In genomic region chr1:87329051-87329755, GRCh38 we compare ENCODE assay signal across 8 cellular contexts. TPM values are rescaled to one million over a fixed set of nuclear protein-coding genes. Genes with fewer than 3 reads are reported as not detected.
DNase-seq lines count a peak whose midpoint lies in the region; ATAC-seq, FAIRE-seq and TF ChIP-seq lines count a peak whose summit lies in the region.

No MANE protein-coding gene starts in this region.

- peak overlapping the region; percentile 81 for H3K27ac Mint-ChIP-seq in activated naive CD4-positive, alpha-beta T cell treated with anti-CD3 and anti-CD28 coated beads for 36 hours
- H3K27ac Mint-ChIP-seq in nephron: peak overlapping the region; percentile 89 to 98 (median 94)

- FAIRE-seq in H54 (lab: Jason Lieb, UNC): no peak

- WGBS in urinary bladder: under 1% methylated on average over 37 of the region's 37 CpGs

- no peaks in the 10 kb centered on the region for H3K27me3 ChIP-seq in PC-9 (ENCODE audit: insufficient read depth, low read depth)

- peak overlapping the region; percentile 76 for H2AFZ ChIP-seq in PC-9

- peaks cover 35% of the 10 kb centered on the region for H4K20me1 ChIP-seq in PC-9 (ENCODE audit: insufficient read depth)

- H3F3A ChIP-seq in PC-9 (ENCODE audit: insufficient read depth, low read depth): peaks cover 28% of the 10 kb centered on the region

- peak overlapping the region; percentile 91 for H3K4me3 Mint-ChIP-seq in activated naive CD4-positive, alpha-beta T cell treated with anti-CD3 and anti-CD28 coated beads for 36 hours
- H3K4me3 Mint-ChIP-seq in nephron: peak overlapping the region; percentile 91 to 94 (median 93)

- CTCF ChIA-PET in PC-9 (lab: Charles Lee): interaction anchor here (0.6 to 0.7 kb wide), 5 partner anchors 23 to 1080 kb away, joined by 3 to 13 read pairs (median 3); no protein-coding TSS in a partner anchor
- CTCF ChIA-PET in activated naive CD4-positive, alpha-beta T cell treated with anti-CD3 and anti-CD28 coated beads for 36 hours (lab: Charles Lee): no interaction called here

- H3K9me3 Mint-ChIP-seq in activated naive CD4-positive, alpha-beta T cell treated with anti-CD3 and anti-CD28 coated beads for 36 hours: no peaks in the 10 kb centered on the region
- no peaks in the 10 kb centered on the region for H3K9me3 Mint-ChIP-seq in nephron

- peak overlapping the region; percentile 86 for H3K4me2 ChIP-seq in PC-9

- DNase-seq in AG10803 (ENCODE audit: low read depth) (peak; percentile 35), H54 (ENCODE audit: insufficient read length, low spot score) (peak; percentile 29), PC-9 (peak in 1 of 2 experiments; percentile 38), foreskin melanocyte (peak; percentile 33)
- DNase-seq in activated naive CD4-positive, alpha-beta T cell treated with anti-CD3 and anti-CD28 coated beads for 36 hours: peak; percentile 53

- peaks cover 40% of the 10 kb centered on the region for H3K4me1 Mint-ChIP-seq in activated naive CD4-positive, alpha-beta T cell treated with anti-CD3 and anti-CD28 coated beads for 36 hours (ENCODE audit: low read depth)
- H3K4me1 Mint-ChIP-seq in nephron: peaks cover 45% of the 10 kb centered on the region

- peaks cover 23% of the 10 kb centered on the region for H3K36me3 ChIP-seq in PC-9 (ENCODE audit: low read depth)
- no peaks in the 10 kb centered on the region for H3K36me3 ChIP-seq in urinary bladder (ENCODE audit: insufficient read depth)

- peaks cover 34% of the 10 kb centered on the region for H3K4me1 ChIP-seq in PC-9 (replicated peaks; ENCODE audit: insufficient read depth)
- no peaks in the 10 kb centered on the region for H3K4me1 ChIP-seq in urinary bladder (ENCODE audit: insufficient read depth)

- BruUV-seq in PC-9 (replicated peaks; lab: Mats Ljungman, UMichigan): no TSS peak

- peak overlapping the region; percentile 96 for H3K27ac ChIP-seq in PC-9
- peak overlapping the region; percentile 90 for H3K27ac ChIP-seq in urinary bladder (ENCODE audit: low read depth)

- H3K36me3 Mint-ChIP-seq in activated naive CD4-positive, alpha-beta T cell treated with anti-CD3 and anti-CD28 coated beads for 36 hours (ENCODE audit: low read depth): peaks cover 3% of the 10 kb centered on the region
- peaks cover 21% of the 10 kb centered on the region for H3K36me3 Mint-ChIP-seq in nephron (ENCODE audit: low read depth)

- peaks cover 52% of the 10 kb centered on the region for H3K79me2 ChIP-seq in PC-9 (ENCODE audit: low read depth)

- TF ChIP-seq CTCF in AG10803 (conservative IDR thresholded peaks at IDR 0.05; ENCODE audit: low read length) (no peak), PC-9 (conservative IDR thresholded peaks at IDR 0.05) (no peak), nephron (IDR thresholded peaks at IDR 0.05; ENCODE audit: unreplicated experiment in 3 of 3) (no peak)

- intact Hi-C loops in PC-9 (cut with micrococcal nuclease; ENCODE audit: unreplicated experiment): loop anchor here (2.0 to 5.0 kb wide), 4 partner anchors 143 to 848 kb away; no protein-coding TSS in a partner anchor
- intact Hi-C loops in activated naive CD4-positive, alpha-beta T cell treated with anti-CD3 and anti-CD28 coated beads for 36 hours (cut with micrococcal nuclease): loop anchor here (5.0 to 10.0 kb wide), 3 partner anchors 197 to 1333 kb away; no protein-coding TSS in a partner anchor

- H3K9me3 ChIP-seq in PC-9 (ENCODE audit: insufficient read depth, low read depth): no peaks in the 10 kb centered on the region

- no peaks in the 10 kb centered on the region for H3K9me2 ChIP-seq in PC-9 (ENCODE audit: insufficient read depth)

- H3K27me3 Mint-ChIP-seq in activated naive CD4-positive, alpha-beta T cell treated with anti-CD3 and anti-CD28 coated beads for 36 hours (ENCODE audit: low read depth): peaks cover 25% of the 10 kb centered on the region
- H3K27me3 Mint-ChIP-seq in nephron (ENCODE audit: low read depth): peaks cover 11% of the 10 kb centered on the region

- no peak for TF ChIP-seq POLR2A in H54 (IDR thresholded peaks at IDR 0.05; ENCODE audit: low read depth, low read length)

- H3K4me3 ChIP-seq in AG10803 (ENCODE audit: low read length) (peak overlapping the region; percentile 81), PC-9 (peak overlapping the region; percentile 96), urinary bladder (ENCODE audit: low read depth, low read length) (peak overlapping the region; percentile 96)

- POLR2A ChIA-PET in PC-9 (lab: Charles Lee; ENCODE audit: unreplicated experiment): interaction anchor here (0.6 kb wide), 1 partner anchor 732 kb away, joined by 11 read pairs; no protein-coding TSS in a partner anchor

- no peak for ATAC-seq in GM21786 (IDR thresholded peaks at IDR 0.05; ENCODE audit: unreplicated experiment)

RNA-seq across cellular contexts. Expression of gene LMO4, which starts 0.5 kb away (rescaled TPM):
- total RNA-seq in PC-9 (2021): 37.1 and 47.7 TPM in 2 replicates
- total RNA-seq in activated naive CD4-positive, alpha-beta T cell treated with anti-CD3 and anti-CD28 coated beads for 36 hours: 10 to 100 TPM; 15.5 to 19.5 TPM
- total RNA-seq in urinary bladder: 150 TPM
- 89.5 TPM for polyA plus RNA-seq in urinary bladder
